Comparison of ENCODE assay signal across 9 cellular contexts in the genomic region with DNA sequence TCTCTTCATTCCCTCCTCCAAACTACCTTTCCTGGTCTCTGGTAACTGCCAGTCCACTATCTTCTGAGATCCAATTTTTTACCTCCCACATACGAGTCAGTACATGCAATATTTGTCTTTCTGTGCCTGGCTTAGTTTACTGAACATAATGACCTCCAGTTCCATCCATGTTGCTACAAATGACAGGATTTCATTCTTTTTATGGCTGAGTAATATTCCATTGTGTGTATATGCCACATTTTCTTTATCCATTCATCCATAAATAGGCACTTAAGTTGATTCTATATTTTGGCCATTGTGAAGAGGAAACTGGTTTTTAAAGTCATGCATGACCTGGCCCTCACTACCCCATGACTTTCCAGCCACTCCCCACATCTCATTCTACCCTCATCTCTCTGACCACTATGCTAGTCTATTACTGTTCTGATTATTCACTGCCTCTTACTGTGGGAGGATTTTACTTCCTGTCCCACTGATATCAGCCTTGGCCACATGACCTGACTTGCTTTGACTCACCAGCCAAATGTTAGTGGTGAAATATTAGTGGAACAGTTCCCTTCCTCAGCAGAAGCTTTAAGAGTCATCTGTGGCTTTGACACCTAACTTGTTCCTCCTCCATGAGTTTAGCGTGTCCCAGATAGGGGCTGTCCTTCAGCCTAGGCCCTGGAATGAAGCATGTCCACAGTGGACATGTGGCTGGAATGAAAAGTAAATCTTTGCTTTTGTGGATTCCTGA. TPM values are rescaled to one million over a fixed set of nuclear protein-coding genes. Genes with fewer than 3 reads are reported as not detected.
DNase-seq lines count a peak whose midpoint lies in the region; ATAC-seq and TF ChIP-seq lines count a peak whose summit lies in the region.
"Had no signal": no experiment of that assay in that cellular context is flagged by ENCODE, and none has a peak within 500 bp of the region (broad histone marks: within the 10 kb centered on the region; RNA-seq: fewer than 3 reads in every experiment).

No MANE protein-coding gene starts in this region.

- no peak overlapping the region for H3K4ac ChIP-seq in mesenchymal stem cell (ENCODE audit: low read depth in 1 of 2, low read length in 2 of 2)

- H3K9me3 Mint-ChIP-seq in activated naive CD4-positive, alpha-beta T cell treated with anti-CD3 and anti-CD28 coated beads, Interleukin-2, amount 50 U/mL, for 72 hours: peaks cover 4 to 5% of the 10 kb centered on the region in 2 donors

- no peak overlapping the region for H3K14ac ChIP-seq in mesenchymal stem cell (ENCODE audit: low read length in 2 of 2)

- H4K91ac ChIP-seq in mesenchymal stem cell (ENCODE audit: low read length): no peak overlapping the region

- H3K4me1 ChIP-seq in mesenchymal stem cell (ENCODE audit: control insufficient read depth, insufficient read depth, low read depth, low read length) (no peaks in the 10 kb centered on the region), esophagus squamous epithelium (peaks cover 0 to 10% (median 7%) of the 10 kb centered on the region in 3 donors)

- H3K27me3 ChIP-seq in mesenchymal stem cell (ENCODE audit: control insufficient read depth in 1 of 2, insufficient read depth in 1 of 2, low read length in 2 of 2): peaks cover 0 to 5% of the 10 kb centered on the region in 2 experiments
- H3K27me3 ChIP-seq in esophagus squamous epithelium: no peaks in the 10 kb centered on the region

- no peak overlapping the region for H3K4me2 ChIP-seq in mesenchymal stem cell (ENCODE audit: low read length, poor library complexity, severe bottlenecking)

- no peak overlapping the region for H2AFZ ChIP-seq in mesenchymal stem cell (ENCODE audit: low read depth, low read length)

- H3K27ac Mint-ChIP-seq in activated naive CD4-positive, alpha-beta T cell treated with anti-CD3 and anti-CD28 coated beads, Interleukin-2, amount 50 U/mL, for 72 hours: peak overlapping the region; percentile 0 to 85
- H3K27ac Mint-ChIP-seq: nephron had no signal

- H3K36me3 ChIP-seq in mesenchymal stem cell (ENCODE audit: control insufficient read depth in 1 of 2, insufficient read depth in 2 of 2, low read depth in 1 of 2, low read length in 2 of 2) (peaks cover 9 to 20% of the 10 kb centered on the region in 2 experiments), esophagus squamous epithelium (peaks cover 0 to 17% (median 0%) of the 10 kb centered on the region in 3 donors)

- H3K79me1 ChIP-seq in mesenchymal stem cell (replicated peaks; ENCODE audit: low read length, poor library complexity, severe bottlenecking): no peaks in the 10 kb centered on the region

- DNase-seq in ELR (ENCODE audit: low read depth): peak; percentile 77
- peak; percentile 29 to 59 for DNase-seq in activated naive CD4-positive, alpha-beta T cell treated with anti-CD3 and anti-CD28 coated beads, Interleukin-2, amount 50 U/mL, for 72 hours (ENCODE audit: low spot score in 2 of 2)
- peak; percentile 81 for DNase-seq in mesenchymal stem cell
- DNase-seq in NCI-H524 treated with DMSO at 0.1 percent for 48 hours (lab: John Stamatoyannopoulos, UW): no peak
- no peak for DNase-seq in DMS153 (lab: John Stamatoyannopoulos, UW)
- DNase-seq in esophagus squamous epithelium (lab: John Stamatoyannopoulos, UW): no peak

- no peak overlapping the region for H4K8ac ChIP-seq in mesenchymal stem cell (ENCODE audit: low read length)

- H3K36me3 Mint-ChIP-seq in activated naive CD4-positive, alpha-beta T cell treated with anti-CD3 and anti-CD28 coated beads, Interleukin-2, amount 50 U/mL, for 72 hours: peaks cover 4 to 7% of the 10 kb centered on the region in 2 donors

- H3K4me3 ChIP-seq in mesenchymal stem cell (ENCODE audit: insufficient read depth in 1 of 2, low read depth in 1 of 2, low read length in 2 of 2) (no peak overlapping the region), esophagus squamous epithelium (no peak overlapping the region)

- H2BK120ac ChIP-seq in mesenchymal stem cell (ENCODE audit: low read depth, low read length): no peak overlapping the region

- no peak for TF ChIP-seq POLR2A in esophagus squamous epithelium (IDR thresholded peaks at IDR 0.05)

- H3K23ac ChIP-seq in mesenchymal stem cell (ENCODE audit: low read length in 2 of 2): no peak overlapping the region

- intact Hi-C loops in esophagus squamous epithelium (cut with DNase I): no loop called here

- no peak overlapping the region for H2BK12ac ChIP-seq in mesenchymal stem cell (ENCODE audit: low read length in 2 of 2)

- TF ChIP-seq CTCF in esophagus squamous epithelium (IDR thresholded peaks at IDR 0.05): no peak

- 83% methylated on average over 2 of the region's 2 CpGs for WGBS in mesenchymal stem cell
- WGBS in esophagus squamous epithelium, 2 donors: 38 to 57% methylated on average over 2 of the region's 2 CpGs

- no peak overlapping the region for H2BK5ac ChIP-seq in mesenchymal stem cell (ENCODE audit: low read depth, low read length, poor library complexity, severe bottlenecking)

- peak; percentile 65 for ATAC-seq in GM19455 (IDR thresholded peaks at IDR 0.05; ENCODE audit: unreplicated experiment)
- ATAC-seq in HG03460 (IDR thresholded peaks at IDR 0.05; ENCODE audit: unreplicated experiment): peak; percentile 87
- ATAC-seq in activated naive CD4-positive, alpha-beta T cell treated with anti-CD3 and anti-CD28 coated beads, Interleukin-2, amount 50 U/mL, for 72 hours: peak; percentile 89 to 90

- H3K9me3 ChIP-seq in mesenchymal stem cell (ENCODE audit: control insufficient read depth, low read length) (no peaks in the 10 kb centered on the region), esophagus squamous epithelium (no peaks in the 10 kb centered on the region)

- peak overlapping the region; percentile 54 for H3K9ac ChIP-seq in mesenchymal stem cell (ENCODE audit: low read length)

- no peak overlapping the region for H2AK5ac ChIP-seq in mesenchymal stem cell (ENCODE audit: low read length, severe bottlenecking)

- H3K27ac ChIP-seq in mesenchymal stem cell (ENCODE audit: low read length, poor library complexity, severe bottlenecking): no peak overlapping the region
- no peak overlapping the region for H3K27ac ChIP-seq in esophagus squamous epithelium

- no peak overlapping the region for H3K18ac ChIP-seq in mesenchymal stem cell (ENCODE audit: low read depth in 1 of 2, low read length in 2 of 2)

- H2BK15ac ChIP-seq in mesenchymal stem cell (ENCODE audit: low read depth, poor library complexity, severe bottlenecking): no peak overlapping the region

RNA-seq across cellular contexts. Expression of a gene that starts 52.2 kb away (rescaled TPM):
- total RNA-seq in activated naive CD4-positive, alpha-beta T cell treated with anti-CD3 and anti-CD28 coated beads, Interleukin-2, amount 50 U/mL, for 72 hours: 10 to 100 TPM; 13.5 to 17.6 TPM
- 54.0 TPM for polyA plus RNA-seq in mesenchymal stem cell (2013, experiment 1 of 2)
- polyA plus RNA-seq in mesenchymal stem cell (2013, experiment 2 of 2): 53.2 TPM
- 10 to 100 TPM; 23.2 to 37.2 (median 31.7) TPM for total RNA-seq in esophagus squamous epithelium

Comparison
In these comparisons a context has a peak if more than half of its experiments do, and no peak if none do; other contexts are left out.
1. DNase-seq: peak in ELR (single experiment), activated naive CD4-positive, alpha-beta T cell treated with anti-CD3 and anti-CD28 coated beads, Interleukin-2, amount 50 U/mL, for 72 hours (2 of 2) and mesenchymal stem cell (single experiment); none in NCI-H524 treated with DMSO at 0.1 percent for 48 hours (single experiment), DMS153 (single experiment) and esophagus squamous epithelium (single experiment).
2. Peak in every context shown above with its lines, with median percentiles within 50 percentile points of each other: ATAC-seq.